In genomic region chr1:241022366-241022765, GRCh38 we compare ENCODE assay signal across 1 cellular context.
TF ChIP-seq lines count a peak whose summit lies in the region.

No MANE protein-coding gene starts in this region.

TF ChIP-seq in IMR-90, 13 proteins besides CTCF, POLR2A, EP300 and RAD21 (continued from another document):
- no peak for TF ChIP-seq NFE2L2 (IDR thresholded peaks at IDR 0.05; ENCODE audit: low read depth, low read length)
- no peak for TF ChIP-seq FOS (IDR thresholded peaks at IDR 0.05; ENCODE audit: low read depth, low read length)
- TF ChIP-seq USF2 (IDR thresholded peaks at IDR 0.05; ENCODE audit: low read depth, low read length), result no peak
- TF ChIP-seq MAFK (IDR thresholded peaks at IDR 0.05; ENCODE audit: low read depth, low read length), result no peak
- TF ChIP-seq MAZ (IDR thresholded peaks at IDR 0.05; ENCODE audit: borderline replicate concordance, low read depth, low read length), result no peak
- no peak for TF ChIP-seq CHD1 (IDR thresholded peaks at IDR 0.05; ENCODE audit: low read depth, low read length)
